In genomic region chr15:57727031-57727430, GRCh38 we compare ENCODE assay signal across 28 cellular contexts. TPM values are rescaled to one million over a fixed set of nuclear protein-coding genes. Genes with fewer than 3 reads are reported as not detected.
DNase-seq lines count a peak whose midpoint lies in the region; ATAC-seq and TF ChIP-seq lines count a peak whose summit lies in the region.
"Had no signal": no experiment of that assay in that cellular context is flagged by ENCODE, and none has a peak within 500 bp of the region (broad histone marks: within the 10 kb centered on the region; RNA-seq: fewer than 3 reads in every experiment).

No MANE protein-coding gene starts in this region.

- peak overlapping the region; percentile 36 for H3K27ac Mint-ChIP-seq in nephron progenitor cell
- H3K27ac Mint-ChIP-seq: activated T-cell treated with anti-CD3 and anti-CD28 coated beads, Interleukin-2, amount 50 U/mL, for 72 hours; natural killer cell; stimulated activated naive B cell treated with anti-CD40 and anti-IgM and Interleukin-4, amounts not matched to agents 10 μg/mL and 1 μg/mL and 100 μg/mL, for 72 hours had no signal

- H3K27ac ChIP-seq in RWPE2 (ENCODE audit: poor library complexity, severe bottlenecking) (peak overlapping the region; percentile 48), epithelial cell of prostate (peak overlapping the region; percentile 46)
- H3K27ac ChIP-seq: BLaER1, body of pancreas, heart left ventricle, lower lobe of right lung, skin epidermis, upper lobe of left lung had no signal

- no peaks in the 10 kb centered on the region for H3K27me3 ChIP-seq in RWPE2 (ENCODE audit: insufficient read depth, poor library complexity, severe bottlenecking)
- H3K27me3 ChIP-seq: BLaER1, body of pancreas, heart left ventricle, upper lobe of left lung had no signal

- peaks cover 23% of the 10 kb centered on the region for H3K9me3 Mint-ChIP-seq in nephron progenitor cell
- H3K9me3 Mint-ChIP-seq: activated T-cell treated with anti-CD3 and anti-CD28 coated beads, Interleukin-2, amount 50 U/mL, for 72 hours; natural killer cell had no signal

- ATAC-seq in RWPE2 (ENCODE audit: low read depth), result peak; percentile 94
- no peak for ATAC-seq in sciatic nerve
- no peak for ATAC-seq in HG02610 (IDR thresholded peaks at IDR 0.05; ENCODE audit: unreplicated experiment)
- no peak for ATAC-seq in GM18909 (IDR thresholded peaks at IDR 0.05; ENCODE audit: poor library complexity, unreplicated experiment)
- ATAC-seq: activated T-cell treated with anti-CD3 and anti-CD28 coated beads, Interleukin-2, amount 50 U/mL, for 72 hours; body of pancreas; GM12878; heart left ventricle; HepG2; lower lobe of right lung; natural killer cell; stimulated activated naive B cell treated with anti-CD40 and anti-IgM and Interleukin-4, amounts not matched to agents 10 μg/mL and 1 μg/mL and 100 μg/mL, for 72 hours had no signal

- H3K4me3 ChIP-seq in RWPE2 (ENCODE audit: severe bottlenecking), result no peak overlapping the region
- H3K4me3 ChIP-seq: BLaER1, body of pancreas, GM12878, heart left ventricle, lower lobe of right lung, skin epidermis, upper lobe of left lung had no signal

- H3K4me1 ChIP-seq in RWPE2 (ENCODE audit: insufficient read depth, poor library complexity, severe bottlenecking), result peaks cover 14% of the 10 kb centered on the region
- H3K4me1 ChIP-seq: BLaER1, body of pancreas, lower lobe of right lung, upper lobe of left lung had no signal

- peaks cover 4% of the 10 kb centered on the region for H3K9me3 ChIP-seq in RWPE2 (ENCODE audit: severe bottlenecking)
- H3K9me3 ChIP-seq: body of pancreas, lower lobe of right lung, upper lobe of left lung had no signal

- intact Hi-C loops in sciatic nerve (cut with DNase I), result no loop called here

- H3K36me3 Mint-ChIP-seq in nephron progenitor cell (ENCODE audit: low read depth), result peaks cover 20% of the 10 kb centered on the region

- H3K4me1 Mint-ChIP-seq in nephron progenitor cell, result peaks cover 25% of the 10 kb centered on the region
- H3K4me1 Mint-ChIP-seq: natural killer cell; stimulated activated naive B cell treated with anti-CD40 and anti-IgM and Interleukin-4, amounts not matched to agents 10 μg/mL and 1 μg/mL and 100 μg/mL, for 72 hours had no signal

- peaks cover 13% of the 10 kb centered on the region for H3K27me3 Mint-ChIP-seq in nephron progenitor cell (ENCODE audit: low read depth, poor library complexity)
- H3K27me3 Mint-ChIP-seq: stimulated activated naive B cell treated with anti-CD40 and anti-IgM and Interleukin-4, amounts not matched to agents 10 μg/mL and 1 μg/mL and 100 μg/mL, for 72 hours had no signal

- TF ChIP-seq CTCF in RWPE2 (IDR thresholded peaks at IDR 0.05; ENCODE audit: poor library complexity, severe bottlenecking), result no peak
- no peak for TF ChIP-seq CTCF in nephron progenitor cell (IDR thresholded peaks at IDR 0.05)

- H3K36me3 ChIP-seq in RWPE2 (ENCODE audit: low read depth), result no peaks in the 10 kb centered on the region
- H3K36me3 ChIP-seq: heart left ventricle, lower lobe of right lung, upper lobe of left lung had no signal

- DNase-seq in HPDE6-E6E7 (ENCODE audit: extremely low spot score) (peak; percentile 45), RWPE2 (ENCODE audit: low spot score) (peak; percentile 91), epithelial cell of prostate (ENCODE audit: low read depth, low spot score) (peak; percentile 91), nephron progenitor cell (no peak), sciatic nerve (ENCODE audit: low spot score) (no peak), anterior cingulate cortex (lab: John Stamatoyannopoulos, UW) (no peak)
- DNase-seq: activated CD4-positive, CD25-positive, alpha-beta regulatory T cell; activated T-cell treated with anti-CD3 and anti-CD28 coated beads, Interleukin-2, amount 50 U/mL, for 72 hours; body of pancreas; cerebellar nuclear complex; DMS 273 treated with DMSO at 0.1 percent for 48 hours; heart left ventricle; Karpas-422; lower lobe of right lung; natural killer cell; NCI-H2107; NCI-H446; NCI-H774; RPMI8226; stimulated activated naive B cell treated with anti-CD40 and anti-IgM and Interleukin-4, amounts not matched to agents 10 μg/mL and 1 μg/mL and 100 μg/mL, for 72 hours; T-helper 1 cell; upper lobe of left lung had no signal

- H3K4me3 Mint-ChIP-seq in nephron progenitor cell, result no peak overlapping the region
- H3K4me3 Mint-ChIP-seq: activated T-cell treated with anti-CD3 and anti-CD28 coated beads, Interleukin-2, amount 50 U/mL, for 72 hours; natural killer cell; stimulated activated naive B cell treated with anti-CD40 and anti-IgM and Interleukin-4, amounts not matched to agents 10 μg/mL and 1 μg/mL and 100 μg/mL, for 72 hours had no signal

RNA-seq across cellular contexts. Expression of gene POLR2M, which starts 20.5 kb away (rescaled TPM):
- 78.3 TPM for total RNA-seq in sciatic nerve

Comparison
In these comparisons a context has a peak if more than half of its experiments do, and no peak if none do; other contexts are left out.
1. DNase-seq: peak in HPDE6-E6E7 (single experiment), RWPE2 (single experiment) and epithelial cell of prostate (single experiment); none in nephron progenitor cell (single experiment), sciatic nerve (single experiment) and anterior cingulate cortex (0 of 58).